12 cellular contexts compared by ENCODE assay signal in genomic region chr16:88809068-88809675, GRCh38. TPM values are rescaled to one million over a fixed set of nuclear protein-coding genes. Genes with fewer than 3 reads are reported as not detected.
DNase-seq lines count a peak whose midpoint lies in the region; FAIRE-seq and TF ChIP-seq lines count a peak whose summit lies in the region.
"Had no signal": no experiment of that assay in that cellular context is flagged by ENCODE, and none has a peak within 500 bp of the region (broad histone marks: within the 10 kb centered on the region; RNA-seq: fewer than 3 reads in every experiment).

No MANE protein-coding gene starts in this region.

- TF ChIP-seq CTCF in SU-DHL-6 (IDR thresholded peaks at IDR 0.05; ENCODE audit: insufficient read depth, low read length, poor library complexity, severe bottlenecking), result no peak
- no peak for TF ChIP-seq CTCF in keratinocyte (optimal IDR thresholded peaks at IDR 0.05 in 1 of 3, IDR thresholded peaks at IDR 0.05 in 1 of 3, conservative IDR thresholded peaks at IDR 0.05 in 1 of 3; ENCODE audit: extremely low read depth in 1 of 3, insufficient read depth in 2 of 3, low read length in 3 of 3)
- TF ChIP-seq CTCF in tibial nerve (IDR thresholded peaks at IDR 0.05), result no peak

- no peak for TF ChIP-seq EP300 in tibial nerve (IDR thresholded peaks at IDR 0.05)

- H3K27ac ChIP-seq in SU-DHL-6 (ENCODE audit: low read depth, low read length), result peak overlapping the region; percentile 45; the same call in 1 of the 2 replicates
- H3K27ac ChIP-seq in keratinocyte (ENCODE audit: control insufficient read depth, insufficient read depth, low read length), result no peak overlapping the region
- no peak overlapping the region for H3K27ac ChIP-seq in tibial nerve

- 84 to 89% methylated on average over 7 to 9 of the region's 10 CpGs for WGBS in tibial nerve, 2 donors

- H3K9me3 ChIP-seq in SU-DHL-6 (ENCODE audit: insufficient read depth, low read length) (peaks cover 5% of the 10 kb centered on the region; the same call in 1 of the 2 replicates), keratinocyte (ENCODE audit: control insufficient read depth, low read depth, low read length) (no peaks in the 10 kb centered on the region), tibial nerve (no peaks in the 10 kb centered on the region)

- DNase-seq in NCI-H2196 (lab: John Stamatoyannopoulos, UW; ENCODE audit: unreplicated experiment), result peak; percentile 8
- no peak for DNase-seq in NCI-H2196 treated with DMSO at 0.1 percent for 48 hours (lab: John Stamatoyannopoulos, UW; ENCODE audit: unreplicated experiment)
- no peak for DNase-seq in keratinocyte (ENCODE audit: low read depth, low spot score)
- DNase-seq in LoVo (ENCODE audit: low spot score), result no peak
- DNase-seq in tibial nerve (ENCODE audit: low spot score in 2 of 2), result no peak
- no peak for DNase-seq in NCI-H226
- DNase-seq: activated effector memory CD4-positive, alpha-beta T cell treated with Interleukin-2 at 50 U/mL for 16 hours; hypothalamus; NCI-H1436; small intestine had no signal

- H3K9ac ChIP-seq in SU-DHL-6 (ENCODE audit: low read length) (0 out of 2 replicates have a peak overlapping the region, but pooled peaks have one; percentile 2), keratinocyte (ENCODE audit: control insufficient read depth, extremely low read depth, insufficient read depth, low read length) (no peak overlapping the region)

- peaks cover 37% of the 10 kb centered on the region for H3F3A ChIP-seq in SU-DHL-6 (ENCODE audit: insufficient read depth)

- no peaks in the 10 kb centered on the region for H3K9me2 ChIP-seq in SU-DHL-6 (replicated peaks; ENCODE audit: insufficient read depth, low read length)

- H4K20me1 ChIP-seq in SU-DHL-6 (ENCODE audit: low read depth, low read length) (no peaks in the 10 kb centered on the region), keratinocyte (ENCODE audit: control insufficient read depth, extremely low read depth, insufficient read depth, low read length) (peaks cover 2% of the 10 kb centered on the region)

- FAIRE-seq in keratinocyte (lab: Jason Lieb, UNC), result no peak
- FAIRE-seq: small intestine had no signal

- peaks cover 30% of the 10 kb centered on the region for H3K4me1 ChIP-seq in keratinocyte (ENCODE audit: control insufficient read depth, extremely low read depth, insufficient read depth, low read length)
- H3K4me1 ChIP-seq in tibial nerve, result peaks cover 0 to 45% (median 33%) of the 10 kb centered on the region in 4 donors

- dilution Hi-C loops in keratinocyte (cut with MboI; ENCODE audit: extremely low pct_ligation_motif_present, low sequenced_read_pairs), result no loop called here

- H3K79me2 ChIP-seq in SU-DHL-6 (ENCODE audit: insufficient read depth, low read length) (peaks cover 23% of the 10 kb centered on the region), keratinocyte (ENCODE audit: control insufficient read depth, insufficient read depth, low read length) (peaks cover 29% of the 10 kb centered on the region)

- H3K4me3 ChIP-seq in SU-DHL-6 (ENCODE audit: insufficient read depth, low read length, poor library complexity, severe bottlenecking) (no peak overlapping the region), keratinocyte (ENCODE audit: control insufficient read depth in 2 of 3, extremely low read depth in 1 of 3, insufficient read depth in 2 of 3, low read depth in 1 of 3, low read length in 3 of 3) (no peak overlapping the region), tibial nerve (no peak overlapping the region)

- no peak overlapping the region for H2AFZ ChIP-seq in SU-DHL-6 (ENCODE audit: low read depth, low read length, severe bottlenecking)
- H2AFZ ChIP-seq in keratinocyte (ENCODE audit: control insufficient read depth, low read length), result no peak overlapping the region

- H3K9me1 ChIP-seq in keratinocyte (ENCODE audit: control insufficient read depth, extremely low read depth, insufficient read depth, low read length), result peaks cover 4% of the 10 kb centered on the region

- no peaks in the 10 kb centered on the region for H3K27me3 ChIP-seq in SU-DHL-6 (ENCODE audit: low read length)
- no peaks in the 10 kb centered on the region for H3K27me3 ChIP-seq in keratinocyte (ENCODE audit: control insufficient read depth, extremely low read depth, insufficient read depth, low read length)
- no peaks in the 10 kb centered on the region for H3K27me3 ChIP-seq in tibial nerve

- peak; percentile 8 for TF ChIP-seq POLR2A in GM19193 (IDR thresholded peaks at IDR 0.05; ENCODE audit: extremely low read depth, insufficient read depth, insufficient read length)
- no peak for TF ChIP-seq POLR2A in tibial nerve (IDR thresholded peaks at IDR 0.05)

- H3K4me2 ChIP-seq in SU-DHL-6 (ENCODE audit: low read depth, low read length, poor library complexity, severe bottlenecking) (peak overlapping the region; percentile 89), keratinocyte (ENCODE audit: control insufficient read depth, extremely low read depth, insufficient read depth, low read depth, low read length) (peak overlapping the region; percentile 96)

- H3K36me3 ChIP-seq in SU-DHL-6 (ENCODE audit: low read length) (no peaks in the 10 kb centered on the region), keratinocyte (ENCODE audit: control insufficient read depth in 2 of 2, extremely low read depth in 1 of 2, insufficient read depth in 2 of 2, low read length in 2 of 2) (peaks cover 13 to 19% of the 10 kb centered on the region in 2 experiments), tibial nerve (peaks cover 0 to 34% (median 0%) of the 10 kb centered on the region in 3 donors)

RNA-seq across cellular contexts. Expression of gene APRT, which starts 2.6 kb away (rescaled TPM):
- polyA plus RNA-seq in keratinocyte, result 91.4 to 177 TPM (median 106 TPM) in 3 replicates
- 25.2 TPM for polyA plus RNA-seq in keratinocyte (2011; ENCODE audit: low read depth)
- 51.1 and 112 TPM in 2 replicates for polyA plus RNA-seq in keratinocyte (2011; cell fraction: cytosol; rRNA removed)
- 49.9 and 72.8 TPM in 2 replicates for polyA plus RNA-seq in keratinocyte (2011; cell fraction: nucleus; rRNA removed)
- polyA plus RNA-seq in keratinocyte (2012; ENCODE audit: low replicate concordance), result 135 and 217 TPM in 2 replicates
- polyA minus RNA-seq in keratinocyte, result 26.0 to 61.0 TPM (median 48.4 TPM) in 3 replicates
- polyA minus RNA-seq in keratinocyte (2011; cell fraction: cytosol; rRNA and poly(A)+ RNA removed), result 182 TPM
- polyA minus RNA-seq in keratinocyte (2011; cell fraction: nucleus; rRNA and poly(A)+ RNA removed), result 29.3 and 31.1 TPM in 2 replicates
- total RNA-seq in tibial nerve, result 100 to 1,000 TPM in 2 of 4 donors, 10 to 100 TPM in 2; 83.4 to 157 (median 106) TPM

RNA-seq across cellular contexts. Expression of gene CDT1, which starts 5.6 kb away (rescaled TPM):
- polyA plus RNA-seq in keratinocyte, result 1.0 to 4.9 TPM (median 2.0 TPM) in 3 replicates
- 0.10 TPM for polyA plus RNA-seq in keratinocyte (2011; ENCODE audit: low read depth)
- 0.94 and 4.1 TPM in 2 replicates for polyA plus RNA-seq in keratinocyte (2011; cell fraction: cytosol; rRNA removed)
- polyA plus RNA-seq in keratinocyte (2011; cell fraction: nucleus; rRNA removed), result 0.60 and 1.0 TPM in 2 replicates
- polyA plus RNA-seq in keratinocyte (2012; ENCODE audit: low replicate concordance), result 0.55 and 7.5 TPM in 2 replicates
- 0.30 to 9.4 TPM (median 4.0 TPM) in 3 replicates for polyA minus RNA-seq in keratinocyte
- polyA minus RNA-seq in keratinocyte (2011; cell fraction: cytosol; rRNA and poly(A)+ RNA removed), result 5.9 TPM
- polyA minus RNA-seq in keratinocyte (2011; cell fraction: nucleus; rRNA and poly(A)+ RNA removed), result 1.2 and 2.5 TPM in 2 replicates
- total RNA-seq in tibial nerve, result 1 to 10 TPM in 2 of 4 donors, under 1 TPM in 1, not detected in 1; 0.44 to 1.5 (median 1.4) TPM

RNA-seq across cellular contexts. Expression of gene PIEZO1, which starts 24.2 kb away (rescaled TPM):
- polyA plus RNA-seq in keratinocyte, result 62.8 to 136 TPM (median 120 TPM) in 3 replicates
- polyA plus RNA-seq in keratinocyte (2011; ENCODE audit: low read depth), result 56.5 TPM
- 29.9 and 72.0 TPM in 2 replicates for polyA plus RNA-seq in keratinocyte (2011; cell fraction: cytosol; rRNA removed)
- polyA plus RNA-seq in keratinocyte (2011; cell fraction: nucleus; rRNA removed), result 489 and 583 TPM in 2 replicates
- 161 and 179 TPM in 2 replicates for polyA plus RNA-seq in keratinocyte (2012; ENCODE audit: low replicate concordance)
- polyA minus RNA-seq in keratinocyte, result 202 to 895 TPM (median 206 TPM) in 3 replicates
- 161 TPM for polyA minus RNA-seq in keratinocyte (2011; cell fraction: cytosol; rRNA and poly(A)+ RNA removed)
- polyA minus RNA-seq in keratinocyte (2011; cell fraction: nucleus; rRNA and poly(A)+ RNA removed), result 459 and 543 TPM in 2 replicates
- 100 to 1,000 TPM in 3 of 4 donors, 10 to 100 TPM in 1; 90.5 to 309 (median 165) TPM for total RNA-seq in tibial nerve

RNA-seq across cellular contexts. Expression of gene GALNS, which starts 47.6 kb away (rescaled TPM):
- 8.3 to 9.6 TPM (median 9.3 TPM) in 3 replicates for polyA plus RNA-seq in keratinocyte
- polyA plus RNA-seq in keratinocyte (2011; ENCODE audit: low read depth), result 13.2 TPM
- polyA plus RNA-seq in keratinocyte (2011; cell fraction: cytosol; rRNA removed), result 7.0 and 11.7 TPM in 2 replicates
- 21.4 and 36.8 TPM in 2 replicates for polyA plus RNA-seq in keratinocyte (2011; cell fraction: nucleus; rRNA removed)
- 17.3 and 19.2 TPM in 2 replicates for polyA plus RNA-seq in keratinocyte (2012; ENCODE audit: low replicate concordance)
- polyA minus RNA-seq in keratinocyte, result 7.8 to 20.3 TPM (median 9.1 TPM) in 3 replicates
- 11.5 TPM for polyA minus RNA-seq in keratinocyte (2011; cell fraction: cytosol; rRNA and poly(A)+ RNA removed)
- 15.1 and 19.1 TPM in 2 replicates for polyA minus RNA-seq in keratinocyte (2011; cell fraction: nucleus; rRNA and poly(A)+ RNA removed)
- total RNA-seq in tibial nerve, result 10 to 100 TPM; 15.1 to 80.1 (median 43.2) TPM

RNA-seq across cellular contexts. Expression of gene TRAPPC2L, which starts 47.8 kb away (rescaled TPM):
- polyA plus RNA-seq in keratinocyte, result 49.5 to 170 TPM (median 139 TPM) in 3 replicates
- 58.1 TPM for polyA plus RNA-seq in keratinocyte (2011; ENCODE audit: low read depth)
- 71.4 and 80.1 TPM in 2 replicates for polyA plus RNA-seq in keratinocyte (2011; cell fraction: cytosol; rRNA removed)
- 33.8 and 39.0 TPM in 2 replicates for polyA plus RNA-seq in keratinocyte (2011; cell fraction: nucleus; rRNA removed)
- 93.5 and 143 TPM in 2 replicates for polyA plus RNA-seq in keratinocyte (2012; ENCODE audit: low replicate concordance)
- 47.0 to 51.3 TPM (median 47.3 TPM) in 3 replicates for polyA minus RNA-seq in keratinocyte
- polyA minus RNA-seq in keratinocyte (2011; cell fraction: cytosol; rRNA and poly(A)+ RNA removed), result 39.1 TPM
- polyA minus RNA-seq in keratinocyte (2011; cell fraction: nucleus; rRNA and poly(A)+ RNA removed), result 8.4 and 8.5 TPM in 2 replicates
- 10 to 100 TPM; 18.0 to 36.6 (median 22.9) TPM for total RNA-seq in tibial nerve
